ENCODE assay signal across 14 cellular contexts in genomic region chr1:45442272-45442671, GRCh38. TPM values are rescaled to one million over a fixed set of nuclear protein-coding genes. Genes with fewer than 3 reads are reported as not detected.
DNase-seq lines count a peak whose midpoint lies in the region; ATAC-seq and TF ChIP-seq lines count a peak whose summit lies in the region.
"Had no signal": no experiment of that assay in that cellular context is flagged by ENCODE, and none has a peak within 500 bp of the region (broad histone marks: within the 10 kb centered on the region; RNA-seq: fewer than 3 reads in every experiment).

No MANE protein-coding gene starts in this region.

- peak; percentile 23 for DNase-seq in A673 (ENCODE audit: low spot score)
- peak; percentile 9 for DNase-seq in HFF-Myc (ENCODE audit: extremely low read depth, low read depth)
- DNase-seq in astrocyte of the spinal cord (ENCODE audit: low read depth, low spot score) = peak; percentile 63
- peak; percentile 29 for DNase-seq in glomerular visceral epithelial cell (ENCODE audit: extremely low spot score)
- DNase-seq in inferior parietal cortex (ENCODE audit: extremely low spot score) = no peak
- no peak for DNase-seq in activated CD4-positive, alpha-beta T cell treated with anti-CD3 and anti-CD28 coated beads, Interleukin-2, amount 50 U/mL, for 4 hours
- DNase-seq: ACHN; activated CD8-positive, alpha-beta T cell treated with anti-CD3 and anti-CD28 coated beads, Interleukin-2, amount 10 ng/mL, durations not matched to agents 7 days and 5 days; DMS53; NCI-H2107; occipital lobe; SIG-M5 had no signal

- H3K4me3 ChIP-seq in A673 (ENCODE audit: low read depth, low read length, poor library complexity, severe bottlenecking) (no peak overlapping the region), HFF-Myc (replicated peaks; ENCODE audit: low read depth, low read length) (no peak overlapping the region), astrocyte of the spinal cord (ENCODE audit: low read depth, low read length) (no peak overlapping the region)

- CTCF ChIA-PET in A673 (lab: Charles Lee) = no interaction called here

- in situ Hi-C loops in astrocyte of the spinal cord (cut with HindIII; ENCODE audit: low sequenced_read_pairs) = no loop called here

- BruUV-seq in A673 (replicated peaks; lab: Mats Ljungman, UMichigan) = no TSS peak

- H3K27ac ChIP-seq in A673 (ENCODE audit: low read depth, low read length, poor library complexity, severe bottlenecking) = no peak overlapping the region

- TF ChIP-seq CTCF in A673 (conservative IDR thresholded peaks at IDR 0.05; ENCODE audit: low read depth, low read length) = no peak
- TF ChIP-seq CTCF in HFF-Myc (IDR thresholded peaks at IDR 0.05; ENCODE audit: low read depth, low read length, missing control alignments) = no peak
- TF ChIP-seq CTCF in astrocyte of the spinal cord (IDR thresholded peaks at IDR 0.05; ENCODE audit: low read depth, low read length) = no peak

- H3K27me3 ChIP-seq in A673 (replicated peaks; ENCODE audit: insufficient read depth, low read depth, low read length, poor library complexity) = no peaks in the 10 kb centered on the region

- ATAC-seq in GM21447 (IDR thresholded peaks at IDR 0.05; ENCODE audit: unreplicated experiment) (no peak), HG02885 (IDR thresholded peaks at IDR 0.05; ENCODE audit: poor library complexity, unreplicated experiment) (no peak)
- ATAC-seq: activated CD8-positive, alpha-beta T cell treated with anti-CD3 and anti-CD28 coated beads, Interleukin-2, amount 10 ng/mL, durations not matched to agents 7 days and 5 days had no signal

- POLR2A ChIA-PET in A673 (lab: Charles Lee; ENCODE audit: low non-redundant PET) = no interaction called here

- H3K9me3 ChIP-seq in A673 (ENCODE audit: low read depth, low read length, poor library complexity, severe bottlenecking) = no peaks in the 10 kb centered on the region

- H3K4me1 ChIP-seq in A673 (ENCODE audit: insufficient read depth, low read length, poor library complexity, severe bottlenecking) = no peaks in the 10 kb centered on the region

- H3K36me3 ChIP-seq in A673 (ENCODE audit: insufficient read depth, low read length, poor library complexity, severe bottlenecking) = no peaks in the 10 kb centered on the region

- intact Hi-C loops in A673 (cut with micrococcal nuclease; ENCODE audit: unreplicated experiment) = no loop called here

RNA-seq across cellular contexts. Expression of gene TESK2, which starts 48.7 kb away (rescaled TPM):
- 0.75 and 2.7 TPM in 2 replicates for total RNA-seq in A673 (2021)

RNA-seq across cellular contexts. Expression of gene CCDC163, which starts 57.6 kb away (rescaled TPM):
- total RNA-seq in A673 (2021) = 2.3 and 2.5 TPM in 2 replicates
- total RNA-seq: occipital lobe had no signal

RNA-seq across cellular contexts. Expression of gene MMACHC, which starts 57.8 kb away (rescaled TPM):
- 14.4 and 16.2 TPM in 2 replicates for total RNA-seq in A673 (2021)

Comparison
In these comparisons a context has a peak if more than half of its experiments do, and no peak if none do; other contexts are left out.
1. DNase-seq: peak in A673 (single experiment), HFF-Myc (single experiment), astrocyte of the spinal cord (single experiment) and glomerular visceral epithelial cell (single experiment); none in inferior parietal cortex (single experiment) and activated CD4-positive, alpha-beta T cell treated with anti-CD3 and anti-CD28 coated beads, Interleukin-2, amount 50 U/mL, for 4 hours (0 of 2).